14 cellular contexts compared by ENCODE assay signal in the genomic region with DNA sequence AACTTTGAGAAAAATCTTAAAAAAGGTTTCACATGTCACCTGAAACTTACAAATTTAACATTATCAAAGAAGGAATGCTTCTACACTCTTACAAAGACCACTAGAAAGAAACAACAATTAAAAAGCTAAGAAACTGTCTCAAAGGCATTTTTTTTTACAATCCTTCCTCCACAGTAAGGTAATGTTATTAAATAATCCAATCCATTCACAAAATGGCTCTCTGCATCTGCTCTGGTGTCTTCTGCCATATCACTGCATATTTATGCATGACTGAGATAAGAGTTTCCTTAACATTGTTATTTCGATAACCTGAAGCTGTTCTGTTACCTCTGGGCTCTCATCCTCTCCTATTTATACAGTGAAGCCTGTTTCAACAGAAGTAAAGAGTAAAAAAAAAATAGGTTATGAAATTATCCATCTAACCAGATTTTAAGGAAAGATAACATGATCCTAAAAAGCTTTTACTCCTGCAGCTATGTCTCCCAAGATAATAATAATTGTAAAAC. TPM values are rescaled to one million over a fixed set of nuclear protein-coding genes. Genes with fewer than 3 reads are reported as not detected.
DNase-seq lines count a peak whose midpoint lies in the region; ATAC-seq and TF ChIP-seq lines count a peak whose summit lies in the region.
"Had no signal": no experiment of that assay in that cellular context is flagged by ENCODE, and none has a peak within 500 bp of the region (broad histone marks: within the 10 kb centered on the region; RNA-seq: fewer than 3 reads in every experiment).

No MANE protein-coding gene starts in this region.

- H3K9ac ChIP-seq in SK-N-SH: no peak overlapping the region

- peaks cover 97% of the 10 kb centered on the region for H3K4me1 Mint-ChIP-seq in activated naive CD4-positive, alpha-beta T cell treated with anti-CD3 and anti-CD28 coated beads, Interleukin-2, amount 50 U/mL, for 24 hours
- peaks cover 60 to 83% of the 10 kb centered on the region in 2 donors for H3K4me1 Mint-ChIP-seq in effector memory CD8-positive, alpha-beta T cell (ENCODE audit: low read depth in 2 of 2)
- H3K4me1 Mint-ChIP-seq in stimulated activated naive B cell treated with anti-CD40 and anti-IgM and Interleukin-4, amounts not matched to agents 10 μg/mL and 1 μg/mL and 100 μg/mL, for 72 hours: peaks cover 56 to 80% of the 10 kb centered on the region in 2 donors
- H3K4me1 Mint-ChIP-seq in CD14-positive monocyte: peaks cover 64% of the 10 kb centered on the region

- CTCF ChIA-PET in SK-N-SH (lab: Yijun Ruan, JAX): interaction anchor here (1.1 to 11.3 kb wide), 12 partner anchors 10 to 299 kb away, joined by 3 to 260 read pairs (median 4); partner anchors contain the start of genes CBX3 and NFE2L3

- H2AFZ ChIP-seq in SK-N-SH (ENCODE audit: low read depth): no peak overlapping the region

- WGBS in SK-N-SH (ENCODE audit: low lambda C conversion rate): 58% methylated on average over 1 of the region's 1 CpG

- H3K27ac Mint-ChIP-seq in activated naive CD4-positive, alpha-beta T cell treated with anti-CD3 and anti-CD28 coated beads, Interleukin-2, amount 50 U/mL, for 24 hours: peak overlapping the region; percentile 88
- H3K27ac Mint-ChIP-seq in effector memory CD8-positive, alpha-beta T cell: peak overlapping the region; percentile 95 to 97
- peak overlapping the region; percentile 88 for H3K27ac Mint-ChIP-seq in stimulated activated naive B cell treated with anti-CD40 and anti-IgM and Interleukin-4, amounts not matched to agents 10 μg/mL and 1 μg/mL and 100 μg/mL, for 72 hours
- peak overlapping the region in 2 of 7 donors; percentile 8 to 68 for H3K27ac Mint-ChIP-seq in CD14-positive monocyte

- H3K4me1 ChIP-seq in SK-N-SH (ENCODE audit: control insufficient read depth in 1 of 2, insufficient read depth in 2 of 2, low read depth in 1 of 2, low read length in 1 of 2): peaks cover 28 to 35% of the 10 kb centered on the region in 2 experiments

- H3K36me3 ChIP-seq in SK-N-SH (replicated peaks in 1 of 2; ENCODE audit: control insufficient read depth in 1 of 2, insufficient read depth in 2 of 2, low read length in 1 of 2): peaks cover 90 to 99% of the 10 kb centered on the region in 2 experiments

- peaks cover 3% of the 10 kb centered on the region for H3K9me3 Mint-ChIP-seq in activated naive CD4-positive, alpha-beta T cell treated with anti-CD3 and anti-CD28 coated beads, Interleukin-2, amount 50 U/mL, for 24 hours
- H3K9me3 Mint-ChIP-seq in effector memory CD8-positive, alpha-beta T cell: no peaks in the 10 kb centered on the region
- no peaks in the 10 kb centered on the region for H3K9me3 Mint-ChIP-seq in stimulated activated naive B cell treated with anti-CD40 and anti-IgM and Interleukin-4, amounts not matched to agents 10 μg/mL and 1 μg/mL and 100 μg/mL, for 72 hours
- H3K9me3 Mint-ChIP-seq in CD14-positive monocyte: no peaks in the 10 kb centered on the region

- peaks cover 98% of the 10 kb centered on the region for H4K20me1 ChIP-seq in SK-N-SH (ENCODE audit: insufficient read depth)

- peaks cover 87% of the 10 kb centered on the region for H3K79me2 ChIP-seq in SK-N-SH (ENCODE audit: insufficient read depth)

- no peaks in the 10 kb centered on the region for H3K9me2 ChIP-seq in SK-N-SH

- intact Hi-C loops in CD14-positive monocyte (cut with micrococcal nuclease): loop anchor here (1.0 to 10.0 kb wide), 3 partner anchors 7 to 123 kb away; no protein-coding TSS in a partner anchor

- H3K27ac ChIP-seq in SK-N-SH (ENCODE audit: low read depth in 2 of 2, low read length in 1 of 2): peak overlapping the region; percentile 32 to 44
- H3K27ac ChIP-seq: colonic mucosa, WERI-Rb-1 had no signal

- no peak for ATAC-seq in effector memory CD8-positive, alpha-beta T cell (replicated peaks)
- ATAC-seq in stimulated activated naive B cell treated with anti-CD40 and anti-IgM and Interleukin-4, amounts not matched to agents 10 μg/mL and 1 μg/mL and 100 μg/mL, for 72 hours (replicated peaks): no peak

- no peak for DNase-seq in activated naive CD4-positive, alpha-beta T cell (lab: John Stamatoyannopoulos, UW)
- no peak for DNase-seq in SK-N-SH
- DNase-seq in effector memory CD8-positive, alpha-beta T cell: no peak
- DNase-seq in stimulated activated naive B cell treated with anti-CD40 and anti-IgM and Interleukin-4, amounts not matched to agents 10 μg/mL and 1 μg/mL and 100 μg/mL, for 72 hours: no peak
- no peak for DNase-seq in CD14-positive monocyte (ENCODE audit: low spot score)
- no peak for DNase-seq in NOMO-1 treated with DMSO at 0.1 percent for 48 hours (lab: John Stamatoyannopoulos, UW; ENCODE audit: unreplicated experiment)
- DNase-seq in AG08395 (ENCODE audit: low spot score): no peak
- DNase-seq: activated effector memory CD4-positive, alpha-beta T cell treated with anti-CD3 and anti-CD28 coated beads, Interleukin-2, amount 50 U/mL, for 16 hours; colonic mucosa; EL; NCI-H526; WERI-Rb-1 had no signal

- no peak for TF ChIP-seq EP300 in SK-N-SH (IDR thresholded peaks at IDR 0.05; ENCODE audit: borderline replicate concordance in 1 of 2, low read depth in 1 of 2, low read length in 1 of 2)

- H3K27me3 Mint-ChIP-seq in activated naive CD4-positive, alpha-beta T cell treated with anti-CD3 and anti-CD28 coated beads, Interleukin-2, amount 50 U/mL, for 24 hours: no peaks in the 10 kb centered on the region
- no peaks in the 10 kb centered on the region for H3K27me3 Mint-ChIP-seq in effector memory CD8-positive, alpha-beta T cell
- no peaks in the 10 kb centered on the region for H3K27me3 Mint-ChIP-seq in stimulated activated naive B cell treated with anti-CD40 and anti-IgM and Interleukin-4, amounts not matched to agents 10 μg/mL and 1 μg/mL and 100 μg/mL, for 72 hours
- H3K27me3 Mint-ChIP-seq in CD14-positive monocyte (ENCODE audit: low read depth in 3 of 3): no peaks in the 10 kb centered on the region

- no peak overlapping the region for H3K4me2 ChIP-seq in SK-N-SH

- H3K4me3 ChIP-seq in SK-N-SH (ENCODE audit: low read depth in 2 of 2, low read length in 1 of 2): no peak overlapping the region; a peak in 1 of 4 replicates
- H3K4me3 ChIP-seq: colonic mucosa, lung had no signal

- H3K36me3 Mint-ChIP-seq in activated naive CD4-positive, alpha-beta T cell treated with anti-CD3 and anti-CD28 coated beads, Interleukin-2, amount 50 U/mL, for 24 hours: peaks cover 64% of the 10 kb centered on the region
- peaks cover 100% of the 10 kb centered on the region for H3K36me3 Mint-ChIP-seq in effector memory CD8-positive, alpha-beta T cell (ENCODE audit: insufficient read depth)
- H3K36me3 Mint-ChIP-seq in stimulated activated naive B cell treated with anti-CD40 and anti-IgM and Interleukin-4, amounts not matched to agents 10 μg/mL and 1 μg/mL and 100 μg/mL, for 72 hours: peaks cover 67 to 85% of the 10 kb centered on the region in 2 donors
- H3K36me3 Mint-ChIP-seq in CD14-positive monocyte: peaks cover 75 to 84% of the 10 kb centered on the region in 2 donors

- TF ChIP-seq RAD21 in SK-N-SH (IDR thresholded peaks at IDR 0.05; ENCODE audit: low read length): no peak

- no peaks in the 10 kb centered on the region for H3K27me3 ChIP-seq in SK-N-SH (ENCODE audit: insufficient read depth)
- H3K27me3 ChIP-seq: colonic mucosa had no signal

- no peaks in the 10 kb centered on the region for H3K9me3 ChIP-seq in SK-N-SH
- H3K9me3 ChIP-seq: colonic mucosa had no signal

- peaks cover 96% of the 10 kb centered on the region for H3F3A ChIP-seq in SK-N-SH (replicated peaks; ENCODE audit: insufficient read depth)

- TF ChIP-seq CTCF in SK-N-SH (IDR thresholded peaks at IDR 0.05): no peak
- no peak for TF ChIP-seq CTCF in CD14-positive monocyte (IDR thresholded peaks at IDR 0.05)

- POLR2A ChIA-PET in SK-N-SH (lab: Yijun Ruan, JAX): interaction anchor here (1.0 to 2.5 kb wide), 3 partner anchors 9 to 13 kb away, joined by 4 to 15 read pairs (median 6); partner anchors contain the start of genes CBX3 and HNRNPA2B1

- H3K4me3 Mint-ChIP-seq in activated naive CD4-positive, alpha-beta T cell treated with anti-CD3 and anti-CD28 coated beads, Interleukin-2, amount 50 U/mL, for 24 hours: peak overlapping the region; percentile 83
- peak overlapping the region; percentile 99 to 100 for H3K4me3 Mint-ChIP-seq in effector memory CD8-positive, alpha-beta T cell
- peak overlapping the region; percentile 14 to 29 for H3K4me3 Mint-ChIP-seq in stimulated activated naive B cell treated with anti-CD40 and anti-IgM and Interleukin-4, amounts not matched to agents 10 μg/mL and 1 μg/mL and 100 μg/mL, for 72 hours
- no peak overlapping the region for H3K4me3 Mint-ChIP-seq in CD14-positive monocyte

TF ChIP-seq in SK-N-SH, 30 proteins besides CTCF, POLR2A, EP300 and RAD21 (continues in another document):
- TF ChIP-seq NRF1 (IDR thresholded peaks at IDR 0.05; ENCODE audit: low read depth, low read length) (no peak), RCOR1 (IDR thresholded peaks at IDR 0.05; ENCODE audit: low read length) (peak; percentile 32; the same call in 1 of the 2 replicates), GATA2 (CRISPR knock-in tag; IDR thresholded peaks at IDR 0.05) (peak; percentile 49), RXRA (IDR thresholded peaks at IDR 0.05; ENCODE audit: borderline replicate concordance, low read depth) (no peak), ELF1 (IDR thresholded peaks at IDR 0.05) (no peak), RFX5 (IDR thresholded peaks at IDR 0.05; ENCODE audit: low read length) (no peak), CHD2 (IDR thresholded peaks at IDR 0.05; ENCODE audit: low read length, partially characterized antibody) (no peak)
- TF ChIP-seq, protein P1, sequence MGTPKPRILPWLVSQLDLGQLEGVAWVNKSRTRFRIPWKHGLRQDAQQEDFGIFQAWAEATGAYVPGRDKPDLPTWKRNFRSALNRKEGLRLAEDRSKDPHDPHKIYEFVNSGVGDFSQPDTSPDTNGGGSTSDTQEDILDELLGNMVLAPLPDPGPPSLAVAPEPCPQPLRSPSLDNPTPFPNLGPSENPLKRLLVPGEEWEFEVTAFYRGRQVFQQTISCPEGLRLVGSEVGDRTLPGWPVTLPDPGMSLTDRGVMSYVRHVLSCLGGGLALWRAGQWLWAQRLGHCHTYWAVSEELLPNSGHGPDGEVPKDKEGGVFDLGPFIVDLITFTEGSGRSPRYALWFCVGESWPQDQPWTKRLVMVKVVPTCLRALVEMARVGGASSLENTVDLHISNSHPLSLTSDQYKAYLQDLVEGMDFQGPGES (IDR thresholded peaks at IDR 0.05; ENCODE audit: low read depth, low read length): no peak

RNA-seq across cellular contexts. Expression of gene HNRNPA2B1, which starts 8.5 kb away (rescaled TPM):
- polyA plus RNA-seq in SK-N-SH (2012; rRNA removed): 459 and 483 TPM in 2 replicates
- 594 and 844 TPM in 2 replicates for polyA plus RNA-seq in SK-N-SH (2012; cell fraction: cytosol; rRNA removed)
- 318 and 483 TPM in 2 replicates for polyA plus RNA-seq in SK-N-SH (2012; cell fraction: nucleus; rRNA removed)
- polyA plus RNA-seq in CD14-positive monocyte: 100 to 1,000 TPM; 269 to 391 TPM

RNA-seq across cellular contexts. Expression of gene CBX3, which starts 9.5 kb away (rescaled TPM):
- polyA plus RNA-seq in SK-N-SH (2012; rRNA removed) (97.0 and 119 TPM in 2 replicates), CD14-positive monocyte (10 to 100 TPM; 63.7 to 78.1 TPM)
- polyA plus RNA-seq in SK-N-SH (2012; cell fraction: cytosol; rRNA removed): 154 and 237 TPM in 2 replicates
- polyA plus RNA-seq in SK-N-SH (2012; cell fraction: nucleus; rRNA removed): 109 and 121 TPM in 2 replicates

RNA-seq across cellular contexts. Expression of gene NFE2L3, which starts 40.0 kb away (rescaled TPM):
- 36.1 and 50.8 TPM in 2 replicates for polyA plus RNA-seq in SK-N-SH (2012; rRNA removed)
- 50.3 and 55.0 TPM in 2 replicates for polyA plus RNA-seq in SK-N-SH (2012; cell fraction: cytosol; rRNA removed)
- polyA plus RNA-seq in SK-N-SH (2012; cell fraction: nucleus; rRNA removed): 20.3 and 41.3 TPM in 2 replicates
- polyA plus RNA-seq in CD14-positive monocyte: 10 to 100 TPM; 10.6 to 17.2 TPM

Comparison
In these comparisons a context has a peak if more than half of its experiments do, and no peak if none do; other contexts are left out.
1. H3K4me3 Mint-ChIP-seq: peak in activated naive CD4-positive, alpha-beta T cell treated with anti-CD3 and anti-CD28 coated beads, Interleukin-2, amount 50 U/mL, for 24 hours (single experiment), effector memory CD8-positive, alpha-beta T cell (2 of 2) and stimulated activated naive B cell treated with anti-CD40 and anti-IgM and Interleukin-4, amounts not matched to agents 10 μg/mL and 1 μg/mL and 100 μg/mL, for 72 hours (2 of 2); none in CD14-positive monocyte (0 of 2).